In the genomic region with DNA sequence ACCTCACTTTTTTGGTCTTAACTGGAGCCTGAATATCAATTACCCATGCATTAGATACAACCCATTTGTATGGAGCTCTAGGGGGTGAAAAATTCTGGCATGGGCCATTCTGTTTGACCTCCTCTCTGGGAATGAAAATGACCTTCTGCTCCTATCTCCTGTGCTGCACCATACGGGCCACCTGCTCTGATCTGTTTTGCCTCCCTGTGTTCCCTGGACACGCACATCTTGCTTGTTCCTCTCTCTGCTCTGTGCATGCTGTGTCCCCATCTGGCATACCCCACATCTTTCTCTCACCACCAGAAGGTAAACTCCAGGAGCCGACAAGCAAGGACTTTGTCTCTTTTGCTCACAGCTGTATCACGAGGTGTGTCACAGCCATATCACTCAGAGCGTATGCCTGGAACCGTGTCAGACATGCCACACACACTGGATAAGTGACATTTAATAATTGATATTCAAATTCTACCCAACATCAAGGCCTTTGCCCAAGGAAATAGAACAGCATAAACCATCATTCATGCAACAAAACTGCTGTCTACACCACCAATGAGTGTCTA, we compare ENCODE assay signal across 25 cellular contexts.
A peak's percentile ranks its signal among the peaks of the same experiment; 100 is the strongest.
DNase-seq lines count a peak whose midpoint lies in the region; ATAC-seq, FAIRE-seq and TF ChIP-seq lines count a peak whose summit lies in the region.
"Had no signal": no experiment of that assay in that cellular context is flagged by ENCODE, and none has a peak within 500 bp of the region (broad histone marks: within the 10 kb centered on the region; RNA-seq: fewer than 3 reads in every experiment).

No MANE protein-coding gene starts in this region.

- H3K4me2 ChIP-seq in SK-N-SH, result no peak overlapping the region
- H3K4me2 ChIP-seq: PC-9 had no signal

- H3K4me1 Mint-ChIP-seq in dendritic cell treated with granulocyte-macrophage colony-stimulating factor and Interleukin-4, amounts not matched to agents 40 ng/mL and 50 ng/mL, for 4 days (ENCODE audit: low read depth), result peaks cover 29% of the 10 kb centered on the region
- peaks cover 2% of the 10 kb centered on the region for H3K4me1 Mint-ChIP-seq in activated CD8-positive, alpha-beta memory T cell treated with anti-CD3 and anti-CD28 coated beads, Interleukin-2, amount 10 ng/mL, durations not matched to agents 7 days and 5 days
- H3K4me1 Mint-ChIP-seq: CD4-positive, alpha-beta memory T cell had no signal

- H3K27ac Mint-ChIP-seq in dendritic cell treated with granulocyte-macrophage colony-stimulating factor and Interleukin-4, amounts not matched to agents 40 ng/mL and 50 ng/mL, for 4 days, result peak overlapping the region; percentile 8
- no peak overlapping the region for H3K27ac Mint-ChIP-seq in activated CD8-positive, alpha-beta memory T cell treated with anti-CD3 and anti-CD28 coated beads, Interleukin-2, amount 10 ng/mL, durations not matched to agents 7 days and 5 days
- H3K27ac Mint-ChIP-seq: CD4-positive, alpha-beta memory T cell had no signal

- TF ChIP-seq CTCF in D721Med (IDR thresholded peaks at IDR 0.05; ENCODE audit: insufficient read depth, missing control alignments), result no peak
- no peak for TF ChIP-seq CTCF in SK-N-SH (IDR thresholded peaks at IDR 0.05)

- peaks cover 0 to 3% of the 10 kb centered on the region in 2 experiments; a peak in 1 of 4 replicates for H3K4me1 ChIP-seq in SK-N-SH (ENCODE audit: control insufficient read depth in 1 of 2, insufficient read depth in 2 of 2, low read depth in 1 of 2, low read length in 1 of 2)

- intact Hi-C loops in dendritic cell treated with granulocyte-macrophage colony-stimulating factor and Interleukin-4, amounts not matched to agents 40 ng/mL and 50 ng/mL, for 4 days (cut with micrococcal nuclease), result no loop called here

- POLR2A ChIA-PET in SK-N-SH (lab: Yijun Ruan, JAX), result interaction anchor here (0.6 kb wide), 1 partner anchor 433 kb away, joined by 4 read pairs; no protein-coding TSS in a partner anchor

- no peaks in the 10 kb centered on the region for H3F3A ChIP-seq in SK-N-SH (replicated peaks; ENCODE audit: insufficient read depth)

- no peak for FAIRE-seq in D721Med (lab: Jason Lieb, UNC)

- H3K27ac ChIP-seq in SK-N-SH (ENCODE audit: low read depth in 2 of 2, low read length in 1 of 2), result no peak overlapping the region
- H3K27ac ChIP-seq: 22Rv1, HL-60, PC-9 had no signal

- H3K27me3 ChIP-seq in SK-N-SH (ENCODE audit: insufficient read depth), result no peaks in the 10 kb centered on the region
- H3K27me3 ChIP-seq: BLaER1 treated with 17β-estradiol and CSF1 and Interleukin-3, amounts not matched to agents 10 nM and 100 nM had no signal

- no peak for TF ChIP-seq RAD21 in SK-N-SH (IDR thresholded peaks at IDR 0.05; ENCODE audit: low read length)

- no peaks in the 10 kb centered on the region for H3K36me3 ChIP-seq in SK-N-SH (replicated peaks in 1 of 2; ENCODE audit: control insufficient read depth in 1 of 2, insufficient read depth in 2 of 2, low read length in 1 of 2)
- H3K36me3 ChIP-seq: BLaER1 treated with 17β-estradiol and CSF1 and Interleukin-3, amounts not matched to agents 10 nM and 100 nM had no signal

- DNase-seq in DMS 273 (lab: John Stamatoyannopoulos, UW; ENCODE audit: unreplicated experiment) (peak; percentile 84), NCI-H2171 (lab: John Stamatoyannopoulos, UW) (peak; percentile 44), mucosa of gallbladder (ENCODE audit: low spot score) (peak; percentile 34), D721Med (ENCODE audit: insufficient read length, low spot score) (no peak), SK-N-SH (no peak), NOMO-1 treated with DMSO at 0.1 percent for 48 hours (lab: John Stamatoyannopoulos, UW; ENCODE audit: unreplicated experiment) (no peak)
- no peak for DNase-seq in activated CD8-positive, alpha-beta memory T cell treated with anti-CD3 and anti-CD28 coated beads, Interleukin-2, amount 10 ng/mL, durations not matched to agents 7 days and 5 days
- DNase-seq: CD4-positive, alpha-beta memory T cell; DMS53; GF-D8; H7; KG1; NCI-H1092; NCI-H1436; NCI-H2029; NCI-H345; NCI-H526; PC-9; RPMI8226; SHP77; SW 1271 had no signal

- H4K20me1 ChIP-seq in SK-N-SH (ENCODE audit: insufficient read depth), result no peaks in the 10 kb centered on the region
- H4K20me1 ChIP-seq: BLaER1 treated with 17β-estradiol and CSF1 and Interleukin-3, amounts not matched to agents 10 nM and 100 nM had no signal

- CTCF ChIA-PET in SK-N-SH (lab: Yijun Ruan, JAX), result interaction anchor here (1.3 to 1.8 kb wide), 2 partner anchors 8 to 180 kb away, joined by 4 to 5 read pairs; no protein-coding TSS in a partner anchor
- CTCF ChIA-PET in activated CD8-positive, alpha-beta memory T cell treated with anti-CD3 and anti-CD28 coated beads, Interleukin-2, amount 10 ng/mL, durations not matched to agents 7 days and 5 days (lab: Charles Lee), result no interaction called here

- H3K27me3 Mint-ChIP-seq in dendritic cell treated with granulocyte-macrophage colony-stimulating factor and Interleukin-4, amounts not matched to agents 40 ng/mL and 50 ng/mL, for 4 days, result no peaks in the 10 kb centered on the region
- H3K27me3 Mint-ChIP-seq in activated CD8-positive, alpha-beta memory T cell treated with anti-CD3 and anti-CD28 coated beads, Interleukin-2, amount 10 ng/mL, durations not matched to agents 7 days and 5 days, result peaks cover 26% of the 10 kb centered on the region

- no peak overlapping the region for H3K4me3 ChIP-seq in SK-N-SH (ENCODE audit: low read depth in 2 of 2, low read length in 1 of 2)
- H3K4me3 ChIP-seq: BLaER1 treated with 17β-estradiol and CSF1 and Interleukin-3, amounts not matched to agents 10 nM and 100 nM; PC-9 had no signal

- ATAC-seq in activated CD8-positive, alpha-beta memory T cell treated with anti-CD3 and anti-CD28 coated beads, Interleukin-2, amount 10 ng/mL, durations not matched to agents 7 days and 5 days, result no peak

- H3K9me3 ChIP-seq in SK-N-SH, result no peaks in the 10 kb centered on the region

- WGBS in SK-N-SH (ENCODE audit: low lambda C conversion rate), result 62% methylated on average over 6 of the region's 6 CpGs

- no peaks in the 10 kb centered on the region for H3K79me2 ChIP-seq in SK-N-SH (ENCODE audit: insufficient read depth)

- no peak for TF ChIP-seq EP300 in SK-N-SH (IDR thresholded peaks at IDR 0.05; ENCODE audit: borderline replicate concordance in 1 of 2, low read depth in 1 of 2, low read length in 1 of 2)

- H3K9me2 ChIP-seq in SK-N-SH, result no peaks in the 10 kb centered on the region

- H3K9me3 Mint-ChIP-seq in dendritic cell treated with granulocyte-macrophage colony-stimulating factor and Interleukin-4, amounts not matched to agents 40 ng/mL and 50 ng/mL, for 4 days, result no peaks in the 10 kb centered on the region
- no peaks in the 10 kb centered on the region for H3K9me3 Mint-ChIP-seq in activated CD8-positive, alpha-beta memory T cell treated with anti-CD3 and anti-CD28 coated beads, Interleukin-2, amount 10 ng/mL, durations not matched to agents 7 days and 5 days (ENCODE audit: low read depth)

- no peak overlapping the region for H2AFZ ChIP-seq in SK-N-SH (ENCODE audit: low read depth)
- H2AFZ ChIP-seq: PC-9 had no signal

- H3K9ac ChIP-seq in SK-N-SH, result no peak overlapping the region

- H3K4me3 Mint-ChIP-seq in dendritic cell treated with granulocyte-macrophage colony-stimulating factor and Interleukin-4, amounts not matched to agents 40 ng/mL and 50 ng/mL, for 4 days, result no peak overlapping the region
- H3K4me3 Mint-ChIP-seq in activated CD8-positive, alpha-beta memory T cell treated with anti-CD3 and anti-CD28 coated beads, Interleukin-2, amount 10 ng/mL, durations not matched to agents 7 days and 5 days, result no peak overlapping the region
- H3K4me3 Mint-ChIP-seq: CD4-positive, alpha-beta memory T cell had no signal

- H3K36me3 Mint-ChIP-seq in dendritic cell treated with granulocyte-macrophage colony-stimulating factor and Interleukin-4, amounts not matched to agents 40 ng/mL and 50 ng/mL, for 4 days (ENCODE audit: low read depth), result no peaks in the 10 kb centered on the region
- H3K36me3 Mint-ChIP-seq in activated CD8-positive, alpha-beta memory T cell treated with anti-CD3 and anti-CD28 coated beads, Interleukin-2, amount 10 ng/mL, durations not matched to agents 7 days and 5 days, result no peaks in the 10 kb centered on the region

TF ChIP-seq in SK-N-SH, 30 proteins besides CTCF, POLR2A, EP300 and RAD21 (continues in another document):
- no peak for TF ChIP-seq JUND (IDR thresholded peaks at IDR 0.05)
- TF ChIP-seq REST (IDR thresholded peaks at IDR 0.05; ENCODE audit: low read depth, low read length), result no peak
- TF ChIP-seq SMC3 (IDR thresholded peaks at IDR 0.05; ENCODE audit: low read depth, low read length), result no peak
- no peak for TF ChIP-seq ELF1 (IDR thresholded peaks at IDR 0.05)
- TF ChIP-seq IRF3 (IDR thresholded peaks at IDR 0.05; ENCODE audit: low read depth, low read length), result no peak

Comparison
In these comparisons a context has a peak if more than half of its experiments do, and no peak if none do; other contexts are left out.
1. DNase-seq: peak in DMS 273 (single experiment), NCI-H2171 (single experiment) and mucosa of gallbladder (single experiment); none in D721Med (single experiment), SK-N-SH (single experiment), NOMO-1 treated with DMSO at 0.1 percent for 48 hours (single experiment) and activated CD8-positive, alpha-beta memory T cell treated with anti-CD3 and anti-CD28 coated beads, Interleukin-2, amount 10 ng/mL, durations not matched to agents 7 days and 5 days (single experiment).